8 cellular contexts compared by ENCODE assay signal in genomic region chr10:92087750-92088395, GRCh38.
DNase-seq lines count a peak whose midpoint lies in the region; ATAC-seq, FAIRE-seq and TF ChIP-seq lines count a peak whose summit lies in the region.

No MANE protein-coding gene starts in this region.

- H3K9me3 ChIP-seq in Karpas-422 (ENCODE audit: low read length) (no peaks in the 10 kb centered on the region), ovary (no peaks in the 10 kb centered on the region), vagina (no peaks in the 10 kb centered on the region)

- H2AFZ ChIP-seq in GM23338: no peak overlapping the region
- no peak overlapping the region for H2AFZ ChIP-seq in Karpas-422 (ENCODE audit: low read length)

- no peaks in the 10 kb centered on the region for H3K36me3 ChIP-seq in GM23338 (ENCODE audit: insufficient read depth)
- H3K36me3 ChIP-seq in Karpas-422 (ENCODE audit: insufficient read depth, low read length): no peaks in the 10 kb centered on the region
- H3K36me3 ChIP-seq in ovary: no peaks in the 10 kb centered on the region
- H3K36me3 ChIP-seq in vagina: no peaks in the 10 kb centered on the region

- TF ChIP-seq EP300 in ovary (IDR thresholded peaks at IDR 0.05): no peak

- H3K79me2 ChIP-seq in GM23338 (replicated peaks; ENCODE audit: insufficient read depth) (no peaks in the 10 kb centered on the region), Karpas-422 (ENCODE audit: low read length) (peaks cover 3% of the 10 kb centered on the region; the same call in 1 of the 2 replicates)

- ATAC-seq in GM23338: peak; percentile 100
- ATAC-seq in activated T-helper 17 cell treated with anti-CD3 and anti-CD28 coated beads, Interleukin-2, amount 50 U/mL, for 72 hours (replicated peaks): peak; percentile 91
- ATAC-seq in foreskin keratinocyte: peak; percentile 99

- peak; percentile 94 for DNase-seq in GM23338 (ENCODE audit: low spot score)
- DNase-seq in Karpas-422: peak; percentile 89
- peak; percentile 73 for DNase-seq in RPMI7951 (ENCODE audit: low read depth)
- peak; percentile 43 to 75 for DNase-seq in foreskin keratinocyte
- peak; percentile 51 to 74 (median 62) for DNase-seq in ovary
- no peak for DNase-seq in vagina (ENCODE audit: extremely low spot score in 2 of 2)

- TF ChIP-seq CTCF in GM23338 (conservative IDR thresholded peaks at IDR 0.05; ENCODE audit: low read depth in 2 of 2) (peak; percentile 87 to 97), foreskin keratinocyte (conservative IDR thresholded peaks at IDR 0.05) (peak; percentile 98), ovary (IDR thresholded peaks at IDR 0.05) (peak; percentile 78 to 85 (median 81)), vagina (IDR thresholded peaks at IDR 0.05) (peak; percentile 56 to 68 (median 65))

- H3K9me2 ChIP-seq in GM23338 (ENCODE audit: insufficient read depth): no peaks in the 10 kb centered on the region
- no peaks in the 10 kb centered on the region for H3K9me2 ChIP-seq in Karpas-422 (replicated peaks; ENCODE audit: insufficient read depth, low read length)

- intact Hi-C loops in ovary (cut with DNase I): loop anchor here (1.0 to 5.0 kb wide), 4 partner anchors 199 to 349 kb away; partner anchors contain the start of genes CPEB3 (in 1 of the 4) and MARCHF5 (in 1 of the 4)
- intact Hi-C loops in vagina (cut with DNase I): loop anchor here (5.0 kb wide), 1 partner anchor 344 kb away; no protein-coding TSS in a partner anchor

- H3K27ac ChIP-seq in GM23338 (ENCODE audit: low read depth) (no peak overlapping the region), Karpas-422 (ENCODE audit: low read length) (no peak overlapping the region), foreskin keratinocyte (no peak overlapping the region), ovary (peak overlapping the region in 1 of 2 donors; percentile 53), vagina (no peak overlapping the region)

- H3K4me3 Mint-ChIP-seq in GM23338: peak overlapping the region; percentile 34; the same call in 2 of the 3 replicates
- H3K4me3 Mint-ChIP-seq in activated T-helper 17 cell treated with anti-CD3 and anti-CD28 coated beads, Interleukin-2, amount 50 U/mL, for 72 hours: no peak overlapping the region

- no peaks in the 10 kb centered on the region for H3F3A ChIP-seq in GM23338 (replicated peaks; ENCODE audit: low read depth)

- H3K4me1 Mint-ChIP-seq in GM23338: peaks cover 26% of the 10 kb centered on the region
- H3K4me1 Mint-ChIP-seq in activated T-helper 17 cell treated with anti-CD3 and anti-CD28 coated beads, Interleukin-2, amount 50 U/mL, for 72 hours: no peaks in the 10 kb centered on the region

- peak overlapping the region; percentile 80 for H3K27ac Mint-ChIP-seq in GM23338
- no peak overlapping the region for H3K27ac Mint-ChIP-seq in activated T-helper 17 cell treated with anti-CD3 and anti-CD28 coated beads, Interleukin-2, amount 50 U/mL, for 72 hours

- 3 to 8% (median 5%) methylated on average over 7 of the region's 7 CpGs for WGBS in ovary, 3 donors

- H4K20me1 ChIP-seq in GM23338 (replicated peaks; ENCODE audit: insufficient read depth): no peaks in the 10 kb centered on the region
- no peaks in the 10 kb centered on the region for H4K20me1 ChIP-seq in Karpas-422 (ENCODE audit: insufficient read depth, low read depth, low read length)

- no peaks in the 10 kb centered on the region for H3K9me3 Mint-ChIP-seq in GM23338
- H3K9me3 Mint-ChIP-seq in activated T-helper 17 cell treated with anti-CD3 and anti-CD28 coated beads, Interleukin-2, amount 50 U/mL, for 72 hours: no peaks in the 10 kb centered on the region

- peak; percentile 96 for FAIRE-seq in G401.6 (lab: Jason Lieb, UNC)

- H3K27me3 ChIP-seq in GM23338 (ENCODE audit: insufficient read depth) (no peaks in the 10 kb centered on the region), Karpas-422 (ENCODE audit: low read length) (no peaks in the 10 kb centered on the region), foreskin keratinocyte (no peaks in the 10 kb centered on the region), ovary (peaks cover 5% of the 10 kb centered on the region), vagina (no peaks in the 10 kb centered on the region)

- H3K27me3 Mint-ChIP-seq in GM23338 (ENCODE audit: insufficient read depth, low read depth, poor library complexity): peaks cover 3% of the 10 kb centered on the region
- H3K27me3 Mint-ChIP-seq in activated T-helper 17 cell treated with anti-CD3 and anti-CD28 coated beads, Interleukin-2, amount 50 U/mL, for 72 hours: no peaks in the 10 kb centered on the region

- no peak overlapping the region for H3K9ac ChIP-seq in Karpas-422 (ENCODE audit: low read length)

- no peak for TF ChIP-seq POLR2A in ovary (IDR thresholded peaks at IDR 0.05)
- no peak for TF ChIP-seq POLR2A in vagina (IDR thresholded peaks at IDR 0.05)

- H3K4me2 ChIP-seq in GM23338: no peak overlapping the region
- H3K4me2 ChIP-seq in Karpas-422 (ENCODE audit: low read depth, low read length, poor library complexity, severe bottlenecking): no peak overlapping the region

- H3K4me1 ChIP-seq in GM23338 (ENCODE audit: insufficient read depth) (peaks cover 26% of the 10 kb centered on the region), Karpas-422 (ENCODE audit: low read length) (peaks cover 12% of the 10 kb centered on the region), foreskin keratinocyte (no peaks in the 10 kb centered on the region), ovary (ENCODE audit: insufficient read depth) (peaks cover 2% of the 10 kb centered on the region), vagina (no peaks in the 10 kb centered on the region)

- no peaks in the 10 kb centered on the region for H3K36me3 Mint-ChIP-seq in GM23338 (ENCODE audit: low read depth)
- no peaks in the 10 kb centered on the region for H3K36me3 Mint-ChIP-seq in activated T-helper 17 cell treated with anti-CD3 and anti-CD28 coated beads, Interleukin-2, amount 50 U/mL, for 72 hours (ENCODE audit: low read depth)

- H3K4me3 ChIP-seq in GM23338 (no peak overlapping the region), Karpas-422 (ENCODE audit: low read length) (no peak overlapping the region), ovary (no peak overlapping the region), vagina (no peak overlapping the region)

TF ChIP-seq in GM23338, 12 proteins besides CTCF, POLR2A, EP300 and RAD21 (continues in another document):
- no peak for TF ChIP-seq POLR2AphosphoS5 (IDR thresholded peaks at IDR 0.05; ENCODE audit: low read depth)
- TF ChIP-seq REST (IDR thresholded peaks at IDR 0.05; ENCODE audit: unreplicated experiment): no peak
- TF ChIP-seq ETS1 (IDR thresholded peaks at IDR 0.05): no peak

Comparison
In these comparisons a context has a peak if more than half of its experiments do, and no peak if none do; other contexts are left out.
1. DNase-seq: peak in GM23338 (single experiment), Karpas-422 (single experiment), RPMI7951 (single experiment), foreskin keratinocyte (2 of 2) and ovary (5 of 5); none in vagina (0 of 2).
2. Peak in every context shown above with its lines, with median percentiles within 50 percentile points of each other: ATAC-seq and CTCF ChIP-seq.